18 cellular contexts compared by ENCODE assay signal in genomic region chr13:72246396-72246795, GRCh38.
DNase-seq lines count a peak whose midpoint lies in the region; ATAC-seq, FAIRE-seq and TF ChIP-seq lines count a peak whose summit lies in the region.
"Had no signal": no experiment of that assay in that cellular context is flagged by ENCODE, and none has a peak within 500 bp of the region (broad histone marks: within the 10 kb centered on the region; RNA-seq: fewer than 3 reads in every experiment).

No MANE protein-coding gene starts in this region.

- no peaks in the 10 kb centered on the region for H3K4me1 Mint-ChIP-seq in activated CD8-positive, alpha-beta T cell treated with anti-CD3 and anti-CD28 coated beads for 36 hours (ENCODE audit: low read depth)

- no peaks in the 10 kb centered on the region for H3K9me3 Mint-ChIP-seq in activated CD8-positive, alpha-beta T cell treated with anti-CD3 and anti-CD28 coated beads for 36 hours

- H3K4me3 ChIP-seq in epithelial cell of proximal tubule (ENCODE audit: low read depth, low read length): no peak overlapping the region
- H3K4me3 ChIP-seq: Peyer's patch had no signal

- TF ChIP-seq CTCF in epithelial cell of proximal tubule (conservative IDR thresholded peaks at IDR 0.05; ENCODE audit: low read depth, low read length): no peak
- no peak for TF ChIP-seq CTCF in activated CD8-positive, alpha-beta T cell treated with anti-CD3 and anti-CD28 coated beads for 36 hours (IDR thresholded peaks at IDR 0.05)

- no peak overlapping the region for H3K4me3 Mint-ChIP-seq in activated CD8-positive, alpha-beta T cell treated with anti-CD3 and anti-CD28 coated beads for 36 hours
- H3K4me3 Mint-ChIP-seq: HFFc6 had no signal

- H3K36me3 Mint-ChIP-seq in activated CD8-positive, alpha-beta T cell treated with anti-CD3 and anti-CD28 coated beads for 36 hours (ENCODE audit: low read depth): no peaks in the 10 kb centered on the region

- H3K27me3 Mint-ChIP-seq in activated CD8-positive, alpha-beta T cell treated with anti-CD3 and anti-CD28 coated beads for 36 hours: no peaks in the 10 kb centered on the region

- POLR2A ChIA-PET in activated CD8-positive, alpha-beta T cell treated with anti-CD3 and anti-CD28 coated beads for 36 hours (lab: Charles Lee): no interaction called here

- peak; percentile 45 for FAIRE-seq in RCC 7860 (lab: Jason Lieb, UNC)
- FAIRE-seq: GM19239 had no signal

- intact Hi-C loops in Right ventricle myocardium inferior (cut with DNase I): no loop called here
- intact Hi-C loops in activated CD8-positive, alpha-beta T cell treated with anti-CD3 and anti-CD28 coated beads for 36 hours (cut with micrococcal nuclease): no loop called here

- CTCF ChIA-PET in activated CD8-positive, alpha-beta T cell treated with anti-CD3 and anti-CD28 coated beads for 36 hours (lab: Charles Lee): no interaction called here

- peak; percentile 53 for DNase-seq in EL
- peak; percentile 12 for DNase-seq in RCC 7860 (ENCODE audit: low spot score)
- DNase-seq in epithelial cell of proximal tubule (ENCODE audit: low read depth): peak; percentile 18
- peak; percentile 20 for DNase-seq in kidney glomerular epithelial cell (lab: John Stamatoyannopoulos, UW)
- DNase-seq in Right ventricle myocardium inferior (ENCODE audit: missing footprints): no peak
- no peak for DNase-seq in activated CD8-positive, alpha-beta T cell treated with anti-CD3 and anti-CD28 coated beads for 36 hours
- DNase-seq: Caco-2, HFFc6, MV-4-11, NCI-H1417 treated with DMSO at 0.1 percent for 48 hours, NCI-H2029, NCI-H2171 treated with DMSO at 0.1 percent for 48 hours, NCI-H82, Peyer's patch, SW 1271 had no signal

- ATAC-seq in Right ventricle myocardium inferior (no peak), HG03135 (IDR thresholded peaks at IDR 0.05; ENCODE audit: unreplicated experiment) (no peak), HG02981 (IDR thresholded peaks at IDR 0.05; ENCODE audit: unreplicated experiment) (no peak)
- no peak for ATAC-seq in activated CD8-positive, alpha-beta T cell treated with anti-CD3 and anti-CD28 coated beads for 36 hours

- H3K27ac Mint-ChIP-seq in activated CD8-positive, alpha-beta T cell treated with anti-CD3 and anti-CD28 coated beads for 36 hours: no peak overlapping the region
- H3K27ac Mint-ChIP-seq: HFFc6 had no signal

Comparison
In these comparisons a context has a peak if more than half of its experiments do, and no peak if none do; other contexts are left out.
1. DNase-seq: peak in EL (single experiment), RCC 7860 (single experiment), epithelial cell of proximal tubule (single experiment) and kidney glomerular epithelial cell (single experiment); none in Right ventricle myocardium inferior (single experiment) and activated CD8-positive, alpha-beta T cell treated with anti-CD3 and anti-CD28 coated beads for 36 hours (single experiment).